18 cellular contexts compared by ENCODE assay signal in the genomic region with DNA sequence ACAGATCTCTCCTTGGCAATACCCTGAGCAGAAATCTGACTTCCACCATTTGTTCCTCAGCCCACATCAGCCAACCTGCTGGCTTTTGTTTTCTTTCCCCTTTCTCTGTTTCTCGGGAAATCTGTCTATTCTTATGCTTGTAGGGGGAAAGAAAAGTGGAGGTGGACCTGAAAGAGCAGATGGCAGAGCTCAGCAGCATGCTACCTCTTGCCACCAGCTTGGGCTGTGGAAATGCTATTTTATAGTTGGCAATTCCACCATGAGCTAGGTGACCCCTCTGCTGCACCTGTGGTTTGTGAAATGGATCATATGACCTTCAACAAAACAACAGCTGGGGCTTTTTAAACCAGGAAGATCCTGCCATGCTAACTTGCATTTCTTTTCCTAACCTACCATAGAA. TPM values are rescaled to one million over a fixed set of nuclear protein-coding genes. Genes with fewer than 3 reads are reported as not detected.
DNase-seq lines count a peak whose midpoint lies in the region; ATAC-seq lines count a peak whose summit lies in the region.
"Had no signal": no experiment of that assay in that cellular context is flagged by ENCODE, and none has a peak within 500 bp of the region (broad histone marks: within the 10 kb centered on the region; RNA-seq: fewer than 3 reads in every experiment).

No MANE protein-coding gene starts in this region.

- DNase-seq in NCI-H2107 treated with DMSO at 0.1 percent for 48 hours (lab: John Stamatoyannopoulos, UW; ENCODE audit: unreplicated experiment) (peak; percentile 3), NCI-H2107 (lab: John Stamatoyannopoulos, UW) (no peak), G401 (ENCODE audit: low spot score) (peak; percentile 79), NCI-H146 (lab: John Stamatoyannopoulos, UW) (peak; percentile 67), cerebellar cortex (ENCODE audit: low spot score) (peak; percentile 74), left cardiac atrium (no peak)
- DNase-seq: AML-193; Caco-2; CD4-positive, alpha-beta T cell; DMS153; DMS79; GF-D8; H9 had no signal

- no peak for ATAC-seq in left cardiac atrium
- no peak for ATAC-seq in GM19395 (IDR thresholded peaks at IDR 0.05; ENCODE audit: unreplicated experiment)
- ATAC-seq: A549, HepG2 had no signal

- intact Hi-C loops in left cardiac atrium (cut with DNase I), result loop anchor here (2.0 to 10.0 kb wide), 4 partner anchors 69 to 238 kb away; a partner anchor contains a TSS

- in situ Hi-C loops in G401 (cut with HindIII; ENCODE audit: low sequenced_read_pairs), result loop anchor here (5.0 kb wide), 1 partner anchor 78 kb away; a partner anchor contains a TSS

RNA-seq across cellular contexts. Expression of a gene that starts 6.8 kb away (rescaled TPM):
- total RNA-seq in G401 (2014; rRNA removed; shearing (Covaris generic)), result 8.4 and 10.1 TPM in 2 replicates
- not detected for total RNA-seq in left cardiac atrium
- total RNA-seq: Caco-2; CD4-positive, alpha-beta T cell; Daoy; H1; H9; HepG2 had no signal

RNA-seq across cellular contexts. Expression of a gene that starts 22.5 kb away (rescaled TPM):
- 33.8 and 41.5 TPM in 2 replicates for total RNA-seq in G401 (2014; rRNA removed; shearing (Covaris generic))
- 1 to 10 TPM; 8.2 to 9.6 TPM for total RNA-seq in left cardiac atrium

RNA-seq across cellular contexts. Expression of a gene that starts 51.9 kb away (rescaled TPM):
- total RNA-seq in G401 (2014; rRNA removed; shearing (Covaris generic)), result 18.6 and 32.5 TPM in 2 replicates
- total RNA-seq in left cardiac atrium, result 10 to 100 TPM; 17.8 to 19.1 TPM

Comparison
In these comparisons a context has a peak if more than half of its experiments do, and no peak if none do; other contexts are left out.
1. DNase-seq: peak in NCI-H2107 treated with DMSO at 0.1 percent for 48 hours (single experiment), G401 (single experiment), NCI-H146 (single experiment) and cerebellar cortex (single experiment); none in NCI-H2107 (single experiment) and left cardiac atrium (single experiment).